8 cellular contexts compared by ENCODE assay signal in the genomic region with DNA sequence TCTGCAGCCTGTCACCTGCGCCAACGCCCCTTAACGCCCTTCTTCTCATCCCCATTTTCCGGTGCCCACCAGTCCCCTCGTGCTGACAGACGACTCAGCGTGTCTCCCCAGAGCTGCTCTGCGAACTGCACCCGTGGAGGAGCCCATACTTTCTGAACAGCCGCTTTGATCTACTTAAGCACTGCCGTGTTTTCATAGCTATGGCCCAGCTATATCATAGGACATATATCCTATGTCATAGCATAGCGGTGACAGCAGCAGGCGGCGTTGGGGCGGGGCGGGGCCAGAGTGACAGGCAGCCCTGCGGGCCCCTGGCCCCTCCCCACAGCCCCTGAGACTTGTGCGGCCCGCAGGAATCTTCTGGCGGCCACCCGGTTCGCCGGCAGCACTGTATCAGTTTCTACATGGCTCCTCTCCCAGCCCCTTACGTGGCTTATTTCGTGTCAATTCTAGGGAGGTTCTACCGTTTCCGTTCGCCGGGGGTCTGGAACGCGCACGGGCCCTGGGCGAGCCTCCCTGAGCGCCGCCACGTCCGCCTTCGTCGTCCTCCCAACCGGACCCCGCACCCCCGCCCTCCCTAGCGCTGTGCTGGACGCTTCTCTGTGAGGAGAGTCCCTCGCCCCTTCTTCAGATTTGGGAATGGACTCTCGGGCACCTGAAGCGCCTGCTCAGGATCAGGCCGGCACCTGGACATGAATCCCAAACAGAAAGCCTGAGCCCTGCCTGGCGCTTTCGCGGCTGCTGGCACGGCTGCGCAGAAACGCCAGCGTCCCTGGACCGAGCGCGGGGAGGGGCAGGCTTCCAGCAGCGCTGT. TPM values are rescaled to one million over a fixed set of nuclear protein-coding genes. Genes with fewer than 3 reads are reported as not detected.
A peak's percentile ranks its signal among the peaks of the same experiment; 100 is the strongest.
DNase-seq lines count a peak whose midpoint lies in the region; ATAC-seq and TF ChIP-seq lines count a peak whose summit lies in the region.

No MANE protein-coding gene starts in this region.

- peak overlapping the region; percentile 89 for H3K4me2 ChIP-seq in skeletal muscle satellite cell (ENCODE audit: low read length)

- H3K27ac ChIP-seq in breast epithelium = peak overlapping the region; percentile 91 to 92

- H3K36me3 ChIP-seq in breast epithelium = no peaks in the 10 kb centered on the region
- no peaks in the 10 kb centered on the region for H3K36me3 ChIP-seq in skeletal muscle satellite cell (ENCODE audit: insufficient read depth, low read length)

- H3K4me3 ChIP-seq in breast epithelium = peak overlapping the region; percentile 67 to 77 (median 71)
- peak overlapping the region; percentile 77 for H3K4me3 ChIP-seq in skeletal muscle satellite cell (ENCODE audit: low read length)

- peak; percentile 65 for DNase-seq in NCI-H1436 (lab: John Stamatoyannopoulos, UW)
- no peak for DNase-seq in NCI-H1436 treated with DMSO at 0.1 percent for 48 hours (lab: John Stamatoyannopoulos, UW)
- DNase-seq in NCI-H2081 (lab: John Stamatoyannopoulos, UW) = peak; percentile 63 to 79
- peak; percentile 76 for DNase-seq in UCSD-AML1 (lab: John Stamatoyannopoulos, UW; ENCODE audit: unreplicated experiment)
- DNase-seq in breast epithelium (ENCODE audit: low spot score in 2 of 2) = peak; percentile 62 to 81
- DNase-seq in iPS-NIHi11 (ENCODE audit: low spot score) = peak; percentile 81

- peak; percentile 27 for TF ChIP-seq POLR2A in breast epithelium (IDR thresholded peaks at IDR 0.05)

- no peak for TF ChIP-seq CTCF in breast epithelium (IDR thresholded peaks at IDR 0.05)

- intact Hi-C loops in breast epithelium (cut with DNase I; ENCODE audit: low total_unique reads) = no loop called here

- H3K9me3 ChIP-seq in breast epithelium (no peaks in the 10 kb centered on the region), skeletal muscle satellite cell (replicated peaks; ENCODE audit: low read length) (no peaks in the 10 kb centered on the region)

- H3K4me1 ChIP-seq in breast epithelium (peaks cover 0 to 10% of the 10 kb centered on the region in 2 donors), skeletal muscle satellite cell (ENCODE audit: control insufficient read depth, insufficient read depth, low read length) (peaks cover 12% of the 10 kb centered on the region)

- peak overlapping the region; percentile 79 for H3K9ac ChIP-seq in skeletal muscle satellite cell (ENCODE audit: low read depth, low read length)

- H3K27me3 ChIP-seq in breast epithelium (no peaks in the 10 kb centered on the region), skeletal muscle satellite cell (ENCODE audit: control insufficient read depth, insufficient read depth, low read length) (no peaks in the 10 kb centered on the region)

- ATAC-seq in HG02943 (IDR thresholded peaks at IDR 0.05; ENCODE audit: low read depth, unreplicated experiment) = peak; percentile 83

RNA-seq across cellular contexts. Expression of gene PTPN18, which starts 35.4 kb away (rescaled TPM):
- total RNA-seq in breast epithelium = 10 to 100 TPM; 50.8 to 77.1 (median 54.3) TPM
- total RNA-seq in skeletal muscle satellite cell (2012; rRNA removed) = 25.1 and 26.6 TPM in 2 replicates

RNA-seq across cellular contexts. Expression of gene IMP4, which starts 48.6 kb away (rescaled TPM):
- total RNA-seq in breast epithelium = 100 to 1,000 TPM in 2 of 3 donors, 10 to 100 TPM in 1; 94.7 to 114 (median 113) TPM
- total RNA-seq in skeletal muscle satellite cell (2012; rRNA removed) = 155 TPM in 2 replicates
